In the genomic region with DNA sequence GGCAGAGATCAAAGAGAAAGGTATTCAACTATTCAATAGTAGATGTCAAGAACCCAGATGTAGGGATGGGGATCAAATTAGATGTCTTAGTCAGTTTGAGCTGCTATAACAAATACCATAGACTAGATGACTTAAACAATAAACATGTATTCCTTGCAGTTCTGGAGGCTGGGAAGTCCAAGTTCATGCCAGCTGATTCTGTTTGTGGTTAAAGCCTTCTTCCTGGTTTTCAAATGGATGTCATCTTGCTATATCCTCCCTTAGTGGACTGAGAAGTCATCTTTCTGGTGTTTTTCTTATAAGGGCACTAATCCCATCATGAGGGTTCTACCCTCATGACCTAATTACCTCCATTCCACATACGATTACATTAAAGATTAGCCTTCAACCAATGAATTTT, we compare ENCODE assay signal across 2 cellular contexts.
TF ChIP-seq lines count a peak whose summit lies in the region.

No MANE protein-coding gene starts in this region.

TF ChIP-seq in HepG2, 621 proteins besides CTCF, POLR2A, EP300 and RAD21:
- TF ChIP-seq NPAS2 (CRISPR knock-in tag; IDR thresholded peaks at IDR 0.05; ENCODE audit: borderline replicate concordance) = no peak
- no peak for TF ChIP-seq REPIN1 (CRISPR knock-in tag; IDR thresholded peaks at IDR 0.05; ENCODE audit: borderline replicate concordance, low read depth)
- TF ChIP-seq ZNF564 (CRISPR knock-in tag; IDR thresholded peaks at IDR 0.05) = peak; percentile 91
- TF ChIP-seq JUN (CRISPR knock-in tag; IDR thresholded peaks at IDR 0.05) = no peak

TF ChIP-seq in HEK293, 187 proteins besides CTCF, POLR2A, EP300 and RAD21:
- TF ChIP-seq ZNF776 (tag by site-specific recombination; IDR thresholded peaks at IDR 0.05; ENCODE audit: borderline replicate concordance) (no peak), SETDB1 (IDR thresholded peaks at IDR 0.05; ENCODE audit: insufficient read length, low read length) (peak; percentile 34)
- TF ChIP-seq, protein P1, sequence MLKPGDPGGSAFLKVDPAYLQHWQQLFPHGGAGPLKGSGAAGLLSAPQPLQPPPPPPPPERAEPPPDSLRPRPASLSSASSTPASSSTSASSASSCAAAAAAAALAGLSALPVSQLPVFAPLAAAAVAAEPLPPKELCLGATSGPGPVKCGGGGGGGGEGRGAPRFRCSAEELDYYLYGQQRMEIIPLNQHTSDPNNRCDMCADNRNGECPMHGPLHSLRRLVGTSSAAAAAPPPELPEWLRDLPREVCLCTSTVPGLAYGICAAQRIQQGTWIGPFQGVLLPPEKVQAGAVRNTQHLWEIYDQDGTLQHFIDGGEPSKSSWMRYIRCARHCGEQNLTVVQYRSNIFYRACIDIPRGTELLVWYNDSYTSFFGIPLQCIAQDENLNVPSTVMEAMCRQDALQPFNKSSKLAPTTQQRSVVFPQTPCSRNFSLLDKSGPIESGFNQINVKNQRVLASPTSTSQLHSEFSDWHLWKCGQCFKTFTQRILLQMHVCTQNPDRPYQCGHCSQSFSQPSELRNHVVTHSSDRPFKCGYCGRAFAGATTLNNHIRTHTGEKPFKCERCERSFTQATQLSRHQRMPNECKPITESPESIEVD (tag by site-specific recombination; IDR thresholded peaks at IDR 0.05) = no peak
- TF ChIP-seq, protein P2, sequence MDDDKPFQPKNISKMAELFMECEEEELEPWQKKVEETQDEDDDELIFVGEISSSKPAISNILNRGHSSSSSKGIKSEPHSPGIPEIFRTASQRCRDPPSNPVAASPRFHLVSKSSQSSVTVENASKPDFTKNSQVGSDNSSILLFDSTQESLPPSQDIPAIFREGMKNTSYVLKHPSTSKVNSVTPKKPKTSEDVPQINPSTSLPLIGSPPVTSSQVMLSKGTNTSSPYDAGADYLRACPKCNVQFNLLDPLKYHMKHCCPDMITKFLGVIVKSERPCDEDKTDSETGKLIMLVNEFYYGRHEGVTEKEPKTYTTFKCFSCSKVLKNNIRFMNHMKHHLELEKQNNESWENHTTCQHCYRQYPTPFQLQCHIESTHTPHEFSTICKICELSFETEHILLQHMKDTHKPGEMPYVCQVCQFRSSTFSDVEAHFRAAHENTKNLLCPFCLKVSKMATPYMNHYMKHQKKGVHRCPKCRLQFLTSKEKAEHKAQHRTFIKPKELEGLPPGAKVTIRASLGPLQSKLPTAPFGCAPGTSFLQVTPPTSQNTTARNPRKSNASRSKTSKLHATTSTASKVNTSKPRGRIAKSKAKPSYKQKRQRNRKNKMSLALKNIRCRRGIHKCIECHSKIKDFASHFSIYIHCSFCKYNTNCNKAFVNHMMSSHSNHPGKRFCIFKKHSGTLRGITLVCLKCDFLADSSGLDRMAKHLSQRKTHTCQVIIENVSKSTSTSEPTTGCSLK (tag by site-specific recombination; IDR thresholded peaks at IDR 0.05) = no peak
